In the genomic region with DNA sequence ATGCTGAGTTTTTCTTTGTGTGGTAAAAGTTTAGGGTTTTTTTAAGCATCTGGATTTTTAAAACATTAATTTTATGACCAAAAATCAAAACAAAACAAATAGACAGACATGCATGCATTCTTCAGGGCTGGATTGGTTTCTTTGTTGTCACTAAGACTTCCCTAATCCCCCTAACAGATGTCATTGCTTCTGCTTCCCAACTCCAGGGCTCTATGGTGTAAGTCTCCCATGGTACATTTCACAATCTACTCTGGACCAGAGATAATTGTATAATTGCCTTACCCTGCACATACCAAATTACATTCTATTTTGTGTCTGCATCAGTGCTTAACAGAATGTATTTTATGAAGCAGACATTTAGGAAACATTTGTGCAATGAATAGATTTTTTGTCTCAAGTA, we compare ENCODE assay signal across 26 cellular contexts.
"Had no signal": no experiment of that assay in that cellular context is flagged by ENCODE, and none has a peak within 500 bp of the region (broad histone marks: within the 10 kb centered on the region; RNA-seq: fewer than 3 reads in every experiment).

No MANE protein-coding gene starts in this region.

- H3K36me3 Mint-ChIP-seq: brain, natural killer cell had no signal

- H3K27me3 Mint-ChIP-seq: activated naive CD8-positive, alpha-beta T cell treated with anti-CD3 and anti-CD28 coated beads, Interleukin-2, amount 50 U/mL, for 24 hours; brain; dendritic cell treated with granulocyte-macrophage colony-stimulating factor and Interleukin-4, amounts not matched to agents 40 ng/mL and 50 ng/mL, for 4 days had no signal

- H3K27ac ChIP-seq: left ventricle myocardium inferior, neutrophil, pancreas, psoas muscle, right atrium auricular region, transverse colon, VCaP had no signal

- H3K4me3 Mint-ChIP-seq: activated CD8-positive, alpha-beta T cell treated with anti-CD3 and anti-CD28 coated beads, Interleukin-2, amount 10 ng/mL, durations not matched to agents 7 days and 5 days; activated naive CD8-positive, alpha-beta T cell treated with anti-CD3 and anti-CD28 coated beads, Interleukin-2, amount 50 U/mL, for 24 hours; activated T-helper 1 cell treated with anti-CD3 and anti-CD28 coated beads, Interleukin-12 subunit alpha, Interleukin-12 subunit beta, Interleukin-2, Interleukin-4 antibody, amounts not matched to agents 30 ng/mL and 10 ng/mL and 1 ng/mL, durations not matched to agents 14 hours and 24 hours and 36 hours; brain; dendritic cell treated with granulocyte-macrophage colony-stimulating factor and Interleukin-4, amounts not matched to agents 40 ng/mL and 50 ng/mL, for 4 days; natural killer cell had no signal

- H3K36me3 ChIP-seq: left ventricle myocardium inferior, neutrophil, pancreas, right atrium auricular region, transverse colon had no signal

- H3K4me1 ChIP-seq: left ventricle myocardium inferior, pancreas, psoas muscle, right atrium auricular region, transverse colon had no signal

- DNase-seq: activated CD4-positive, alpha-beta T cell treated with anti-CD3 and anti-CD28 coated beads, Interleukin-2, amount 50 U/mL, for 1 hour; activated CD4-positive, CD25-positive, alpha-beta regulatory T cell treated with anti-CD3 and anti-CD28 coated beads, Interleukin-2, amount 50 U/mL, for 72 hours; activated CD8-positive, alpha-beta T cell treated with anti-CD3 and anti-CD28 coated beads, Interleukin-2, amount 10 ng/mL, durations not matched to agents 7 days and 5 days; activated gamma-delta T cell; activated naive CD4-positive, alpha-beta T cell treated with anti-CD3 and anti-CD28 coated beads, Interleukin-2, amount 50 U/mL, for 16 hours; activated naive CD8-positive, alpha-beta T cell treated with anti-CD3 and anti-CD28 coated beads, Interleukin-2, amount 50 U/mL, for 24 hours; anterior cingulate cortex; effector CD4-positive, alpha-beta T cell; foreskin melanocyte; head of caudate nucleus; hypothalamus; left ventricle myocardium inferior; natural killer cell; pancreas; psoas muscle; stimulated activated CD4-positive, alpha-beta T cell treated with anti-CD3 and anti-CD28 coated beads, Interleukin-4, amount 100 ng/mL, for 24 hours; stimulated activated naive CD4-positive, alpha-beta T cell treated with Interleukin-2 at 50 U/mL for 16 hours; substantia nigra; transverse colon had no signal

- H3K27ac Mint-ChIP-seq: activated CD8-positive, alpha-beta T cell treated with anti-CD3 and anti-CD28 coated beads, Interleukin-2, amount 10 ng/mL, durations not matched to agents 7 days and 5 days; activated naive CD8-positive, alpha-beta T cell treated with anti-CD3 and anti-CD28 coated beads, Interleukin-2, amount 50 U/mL, for 24 hours; activated T-helper 1 cell treated with anti-CD3 and anti-CD28 coated beads, Interleukin-12 subunit alpha, Interleukin-12 subunit beta, Interleukin-2, Interleukin-4 antibody, amounts not matched to agents 30 ng/mL and 10 ng/mL and 1 ng/mL, durations not matched to agents 14 hours and 24 hours and 36 hours; brain; dendritic cell treated with granulocyte-macrophage colony-stimulating factor and Interleukin-4, amounts not matched to agents 40 ng/mL and 50 ng/mL, for 4 days; natural killer cell had no signal

- ATAC-seq: activated CD8-positive, alpha-beta T cell treated with anti-CD3 and anti-CD28 coated beads, Interleukin-2, amount 10 ng/mL, durations not matched to agents 7 days and 5 days; activated naive CD8-positive, alpha-beta T cell treated with anti-CD3 and anti-CD28 coated beads, Interleukin-2, amount 50 U/mL, for 24 hours; natural killer cell; pancreas; psoas muscle had no signal

- FAIRE-seq: pancreas, urothelium cell line had no signal

- H3K4me1 Mint-ChIP-seq: activated naive CD8-positive, alpha-beta T cell treated with anti-CD3 and anti-CD28 coated beads, Interleukin-2, amount 50 U/mL, for 24 hours; natural killer cell had no signal

- H3K9me3 Mint-ChIP-seq: activated T-helper 1 cell treated with anti-CD3 and anti-CD28 coated beads, Interleukin-12 subunit alpha, Interleukin-12 subunit beta, Interleukin-2, Interleukin-4 antibody, amounts not matched to agents 30 ng/mL and 10 ng/mL and 1 ng/mL, durations not matched to agents 14 hours and 24 hours and 36 hours had no signal

- H3K9me3 ChIP-seq: neutrophil, pancreas, psoas muscle, right atrium auricular region, transverse colon had no signal

- H3K4me3 ChIP-seq: left ventricle myocardium inferior, pancreas, psoas muscle, right atrium auricular region, transverse colon had no signal

- H3K27me3 ChIP-seq: neutrophil, pancreas, right atrium auricular region, transverse colon had no signal
